In the genomic region with DNA sequence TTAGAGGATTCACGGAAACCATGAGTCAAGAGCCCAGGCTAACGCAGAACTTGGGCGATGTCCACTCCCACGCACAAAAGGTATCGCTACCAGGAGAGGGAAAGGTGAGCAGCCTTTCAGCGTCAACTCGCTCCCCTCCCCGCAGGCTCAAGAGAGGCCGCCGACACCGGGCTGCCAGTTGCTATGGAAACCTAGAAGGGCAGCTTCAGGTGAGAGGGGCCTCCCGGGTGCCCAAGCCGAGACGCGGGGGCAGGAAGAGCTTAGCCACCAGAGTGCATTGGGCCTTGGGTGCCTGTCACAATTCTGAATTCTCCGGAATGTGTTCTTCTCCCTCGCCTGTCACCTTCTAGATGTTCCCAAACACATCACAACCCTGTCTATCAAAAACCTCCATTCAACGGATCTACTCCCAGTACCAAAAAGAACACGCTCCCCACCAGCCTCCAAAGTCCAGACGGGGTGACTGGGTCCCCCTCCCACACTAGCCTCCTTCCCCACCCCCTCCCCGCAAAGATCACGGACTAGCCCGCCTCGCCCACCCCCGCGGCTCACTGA, we compare ENCODE assay signal across 8 cellular contexts. TPM values are rescaled to one million over a fixed set of nuclear protein-coding genes. Genes with fewer than 3 reads are reported as not detected.
DNase-seq lines count a peak whose midpoint lies in the region; ATAC-seq and TF ChIP-seq lines count a peak whose summit lies in the region.

No MANE protein-coding gene starts in this region.

- peaks cover 1 to 39% (median 4%) of the 10 kb centered on the region in 4 donors for H3K36me3 ChIP-seq in sigmoid colon

- peaks cover 46% of the 10 kb centered on the region for H3K4me1 Mint-ChIP-seq in activated naive CD8-positive, alpha-beta T cell (ENCODE audit: low read depth)

- H3K27me3 ChIP-seq in sigmoid colon, result no peaks in the 10 kb centered on the region

- no peaks in the 10 kb centered on the region for H3K9me3 ChIP-seq in sigmoid colon

- ATAC-seq in GM18505 (IDR thresholded peaks at IDR 0.05; ENCODE audit: unreplicated experiment) (peak; percentile 25), HG03354 (IDR thresholded peaks at IDR 0.05; ENCODE audit: poor library complexity, severe bottlenecking, unreplicated experiment) (peak; percentile 46), HG03460 (IDR thresholded peaks at IDR 0.05; ENCODE audit: unreplicated experiment) (no peak), HG03469 (IDR thresholded peaks at IDR 0.05; ENCODE audit: unreplicated experiment) (no peak)

- no peak for TF ChIP-seq CTCF in sigmoid colon (IDR thresholded peaks at IDR 0.05)

- peak overlapping the region; percentile 99 for H3K4me3 Mint-ChIP-seq in activated naive CD8-positive, alpha-beta T cell

- H3K36me3 Mint-ChIP-seq in activated naive CD8-positive, alpha-beta T cell, result peaks cover 8% of the 10 kb centered on the region

- peak overlapping the region; percentile 92 for H3K27ac Mint-ChIP-seq in activated naive CD8-positive, alpha-beta T cell

- intact Hi-C loops in sigmoid colon (cut with DNase I), result loop anchor here (2.0 to 5.0 kb wide), 3 partner anchors 38 to 178 kb away; partner anchors contain the start of genes CDCA8 and SNIP1

- H3K27me3 Mint-ChIP-seq in activated naive CD8-positive, alpha-beta T cell, result no peaks in the 10 kb centered on the region

- H3K4me3 ChIP-seq in sigmoid colon, result peak overlapping the region; percentile 50 to 99 (median 84)

- H3K9me3 Mint-ChIP-seq in activated naive CD8-positive, alpha-beta T cell (ENCODE audit: low read depth), result no peaks in the 10 kb centered on the region

- peak overlapping the region; percentile 92 to 98 (median 96) for H3K27ac ChIP-seq in sigmoid colon

- DNase-seq in RPMI8226, result peak; percentile 74
- DNase-seq in hepatic stellate cell (ENCODE audit: low spot score), result peak; percentile 9
- no peak for DNase-seq in sigmoid colon

- H3K4me1 ChIP-seq in sigmoid colon, result peaks cover 0 to 32% (median 20%) of the 10 kb centered on the region in 4 donors

- WGBS in sigmoid colon, 2 donors, result 2 to 3% methylated on average over 26 of the region's 26 CpGs

- TF ChIP-seq EP300 in sigmoid colon (IDR thresholded peaks at IDR 0.05), result no peak

- TF ChIP-seq POLR2A in GM18505 (IDR thresholded peaks at IDR 0.05; ENCODE audit: borderline replicate concordance, extremely low read depth, insufficient read depth, insufficient read length) (no peak), sigmoid colon (IDR thresholded peaks at IDR 0.05) (no peak)

RNA-seq across cellular contexts. Expression of gene MEAF6, which starts 0.7 kb away (rescaled TPM):
- total RNA-seq in sigmoid colon, result 10 to 100 TPM; 64.0 to 84.5 (median 79.9) TPM
- polyA plus RNA-seq in sigmoid colon, result 10 to 100 TPM; 43.0 to 51.6 (median 50.5) TPM

RNA-seq across cellular contexts. Expression of gene ZC3H12A, which starts 39.5 kb away (rescaled TPM):
- 10 to 100 TPM in 1 of 4 donors, 1 to 10 TPM in 3; 7.4 to 25.8 (median 8.5) TPM for total RNA-seq in sigmoid colon
- 10 to 100 TPM; 14.4 to 72.4 (median 15.3) TPM for polyA plus RNA-seq in sigmoid colon

RNA-seq across cellular contexts. Expression of gene SNIP1, which starts 40.2 kb away (rescaled TPM):
- total RNA-seq in sigmoid colon, result 10 to 100 TPM in 3 of 4 donors, 1 to 10 TPM in 1; 7.2 to 20.4 (median 12.8) TPM
- 1 to 10 TPM; 3.6 to 6.4 (median 6.2) TPM for polyA plus RNA-seq in sigmoid colon

RNA-seq across cellular contexts. Expression of gene DNALI1, which starts 42.9 kb away (rescaled TPM):
- 10 to 100 TPM in 2 of 4 donors, 1 to 10 TPM in 2; 7.5 to 13.0 (median 9.3) TPM for total RNA-seq in sigmoid colon
- 1 to 10 TPM; 4.6 to 6.6 (median 4.8) TPM for polyA plus RNA-seq in sigmoid colon

Comparison
In these comparisons a context has a peak if more than half of its experiments do, and no peak if none do; other contexts are left out.
1. ATAC-seq: peak in GM18505 (single experiment) and HG03354 (single experiment); none in HG03460 (single experiment) and HG03469 (single experiment).